ENCODE assay signal across 8 cellular contexts in the genomic region with DNA sequence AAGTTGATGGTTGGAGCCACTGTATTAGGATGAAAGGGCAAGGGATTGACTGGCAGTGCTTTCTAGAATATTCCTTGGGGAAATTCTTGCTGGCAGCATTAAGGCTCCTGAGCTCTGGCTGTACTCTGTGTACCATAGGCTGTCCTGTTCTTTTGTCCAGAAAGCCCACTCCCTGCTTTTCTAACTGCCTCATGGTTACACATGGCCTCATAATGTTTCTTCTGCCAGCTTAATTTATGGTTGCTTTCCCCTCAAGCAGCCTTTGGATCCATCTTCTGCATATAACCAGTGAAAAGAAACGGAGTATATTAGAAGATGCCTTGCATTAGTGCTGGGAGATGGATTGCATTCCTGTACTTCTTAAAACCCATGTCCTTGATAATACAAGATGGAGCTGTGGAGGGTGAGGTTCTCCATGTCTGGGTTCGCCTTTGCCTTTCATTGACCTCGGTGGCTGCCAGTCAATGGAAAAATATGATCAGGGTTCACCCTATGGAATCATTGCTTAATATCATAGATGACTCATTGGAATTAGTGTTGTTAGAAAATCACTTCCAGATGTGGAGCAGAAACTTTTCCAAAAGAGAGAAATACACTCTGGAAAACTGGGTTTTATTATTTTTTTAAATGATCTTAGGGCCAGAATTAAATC. TPM values are rescaled to one million over a fixed set of nuclear protein-coding genes. Genes with fewer than 3 reads are reported as not detected.
DNase-seq lines count a peak whose midpoint lies in the region; ATAC-seq and TF ChIP-seq lines count a peak whose summit lies in the region.
"Had no signal": no experiment of that assay in that cellular context is flagged by ENCODE, and none has a peak within 500 bp of the region (broad histone marks: within the 10 kb centered on the region; RNA-seq: fewer than 3 reads in every experiment).

No MANE protein-coding gene starts in this region.

- TF ChIP-seq CTCF in HEK293 (tag by site-specific recombination; IDR thresholded peaks at IDR 0.05) (no peak), left ventricle myocardium inferior (IDR thresholded peaks at IDR 0.05; ENCODE audit: borderline replicate concordance) (no peak)

- DNase-seq in adipocyte (ENCODE audit: low read depth) (peak; percentile 85), left ventricle myocardium inferior (no peak), NOMO-1 (lab: John Stamatoyannopoulos, UW; ENCODE audit: unreplicated experiment in 2 of 2) (no peak), NCI-H128 (lab: John Stamatoyannopoulos, UW; ENCODE audit: unreplicated experiment) (no peak)
- DNase-seq: central memory CD4-positive, alpha-beta T cell had no signal

- no peak overlapping the region for H3K4me3 ChIP-seq in HEK293 (ENCODE audit: low read depth, low read length)
- peak overlapping the region; percentile 46 for H3K4me3 ChIP-seq in adipocyte (ENCODE audit: low read length)
- H3K4me3 ChIP-seq in left ventricle myocardium inferior = no peak overlapping the region
- peak overlapping the region in 1 of 2 donors; percentile 29 for H3K4me3 ChIP-seq in stomach smooth muscle (ENCODE audit: low read length in 2 of 2)

- H3K4me1 ChIP-seq in HEK293 (ENCODE audit: control insufficient read depth, insufficient read depth, low read length) (peaks cover 8% of the 10 kb centered on the region; the same call in 1 of the 2 replicates), adipocyte (ENCODE audit: control insufficient read depth, insufficient read depth, low read length) (peaks cover 44% of the 10 kb centered on the region), left ventricle myocardium inferior (no peaks in the 10 kb centered on the region), stomach smooth muscle (ENCODE audit: control insufficient read depth, insufficient read depth, low read length) (peaks cover 10% of the 10 kb centered on the region)

- POLR2A ChIA-PET in HEK293 (lab: Yijun Ruan, JAX) = no interaction called here

- H3K36me3 ChIP-seq in HEK293 (ENCODE audit: control insufficient read depth in 2 of 2, insufficient read depth in 1 of 2, low read length in 2 of 2) (no peaks in the 10 kb centered on the region), adipocyte (ENCODE audit: control insufficient read depth, insufficient read depth, low read length, severe bottlenecking) (no peaks in the 10 kb centered on the region), left ventricle myocardium inferior (no peaks in the 10 kb centered on the region), stomach smooth muscle (ENCODE audit: control insufficient read depth in 2 of 2, insufficient read depth in 2 of 2, low read length in 2 of 2) (no peaks in the 10 kb centered on the region)

- no peaks in the 10 kb centered on the region for H3K27me3 ChIP-seq in adipocyte (replicated peaks; ENCODE audit: control insufficient read depth, insufficient read depth, low read length)
- H3K27me3 ChIP-seq in left ventricle myocardium inferior (ENCODE audit: low read depth) = no peaks in the 10 kb centered on the region
- H3K27me3 ChIP-seq in stomach smooth muscle (ENCODE audit: control insufficient read depth in 1 of 2, insufficient read depth in 2 of 2, low read length in 2 of 2) = peaks cover 0 to 2% of the 10 kb centered on the region in 2 donors

- intact Hi-C loops in left ventricle myocardium inferior (cut with micrococcal nuclease) = no loop called here

- peak overlapping the region; percentile 77 for H3K9ac ChIP-seq in adipocyte (ENCODE audit: low read length)
- no peak overlapping the region for H3K9ac ChIP-seq in stomach smooth muscle (ENCODE audit: low read length in 2 of 2)

- CTCF ChIA-PET in HEK293 (lab: Yijun Ruan, JAX) = interaction anchor here (1.1 kb wide), 1 partner anchor 29 kb away, joined by 3 read pairs; no protein-coding TSS in a partner anchor

- H3K9me3 ChIP-seq in HEK293 (ENCODE audit: control insufficient read depth, insufficient read depth, low read depth, low read length) = no peaks in the 10 kb centered on the region
- H3K9me3 ChIP-seq in adipocyte (ENCODE audit: control insufficient read depth, low read length) = no peaks in the 10 kb centered on the region
- no peaks in the 10 kb centered on the region for H3K9me3 ChIP-seq in left ventricle myocardium inferior (replicated peaks)
- H3K9me3 ChIP-seq in stomach smooth muscle (ENCODE audit: control insufficient read depth in 2 of 2, low read length in 2 of 2) = no peaks in the 10 kb centered on the region

- ATAC-seq in GM21381 (IDR thresholded peaks at IDR 0.05; ENCODE audit: unreplicated experiment) = no peak

- H3K27ac ChIP-seq in HEK293 (ENCODE audit: extremely low read depth, low read depth, low read length) = no peak overlapping the region; the same call in 1 of the 2 replicates
- peak overlapping the region; percentile 44 for H3K27ac ChIP-seq in left ventricle myocardium inferior (replicated peaks)
- H3K27ac ChIP-seq in stomach smooth muscle (ENCODE audit: low read length) = peak overlapping the region; percentile 6

TF ChIP-seq in HEK293, 187 proteins besides CTCF, POLR2A, EP300 and RAD21:
- TF ChIP-seq ZBTB17 (tag by site-specific recombination; IDR thresholded peaks at IDR 0.05) (peak; percentile 27; the same call in 1 of the 2 replicates), ZNF629 (tag by site-specific recombination; IDR thresholded peaks at IDR 0.05) (0 out of 2 replicates have a peak, but pooled peaks have one; percentile 32), ZNF610 (tag by site-specific recombination; IDR thresholded peaks at IDR 0.05; ENCODE audit: borderline replicate concordance) (no peak), ZNF292 (tag by site-specific recombination; IDR thresholded peaks at IDR 0.05; ENCODE audit: borderline replicate concordance, low read depth) (no peak), ZNF19 (tag by site-specific recombination; IDR thresholded peaks at IDR 0.05; ENCODE audit: low read depth) (no peak), ZFP37 (tag by site-specific recombination; IDR thresholded peaks at IDR 0.05) (0 out of 2 replicates have a peak, but pooled peaks have one; percentile 10), ZFP3 (tag by site-specific recombination; IDR thresholded peaks at IDR 0.05; ENCODE audit: low read depth) (no peak), ZNF76 (tag by site-specific recombination; IDR thresholded peaks at IDR 0.05; ENCODE audit: borderline replicate concordance, low read depth) (no peak), SP2 (tag by site-specific recombination; IDR thresholded peaks at IDR 0.05) (no peak), PRDM1 (tag by site-specific recombination; IDR thresholded peaks at IDR 0.05) (no peak)
- TF ChIP-seq, protein P1, sequence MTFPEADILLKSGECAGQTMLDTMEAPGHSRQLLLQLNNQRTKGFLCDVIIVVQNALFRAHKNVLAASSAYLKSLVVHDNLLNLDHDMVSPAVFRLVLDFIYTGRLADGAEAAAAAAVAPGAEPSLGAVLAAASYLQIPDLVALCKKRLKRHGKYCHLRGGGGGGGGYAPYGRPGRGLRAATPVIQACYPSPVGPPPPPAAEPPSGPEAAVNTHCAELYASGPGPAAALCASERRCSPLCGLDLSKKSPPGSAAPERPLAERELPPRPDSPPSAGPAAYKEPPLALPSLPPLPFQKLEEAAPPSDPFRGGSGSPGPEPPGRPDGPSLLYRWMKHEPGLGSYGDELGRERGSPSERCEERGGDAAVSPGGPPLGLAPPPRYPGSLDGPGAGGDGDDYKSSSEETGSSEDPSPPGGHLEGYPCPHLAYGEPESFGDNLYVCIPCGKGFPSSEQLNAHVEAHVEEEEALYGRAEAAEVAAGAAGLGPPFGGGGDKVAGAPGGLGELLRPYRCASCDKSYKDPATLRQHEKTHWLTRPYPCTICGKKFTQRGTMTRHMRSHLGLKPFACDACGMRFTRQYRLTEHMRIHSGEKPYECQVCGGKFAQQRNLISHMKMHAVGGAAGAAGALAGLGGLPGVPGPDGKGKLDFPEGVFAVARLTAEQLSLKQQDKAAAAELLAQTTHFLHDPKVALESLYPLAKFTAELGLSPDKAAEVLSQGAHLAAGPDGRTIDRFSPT (tag by site-specific recombination; IDR thresholded peaks at IDR 0.05) = peak; percentile 42; the same call in 1 of the 2 replicates
- TF ChIP-seq, protein P2, sequence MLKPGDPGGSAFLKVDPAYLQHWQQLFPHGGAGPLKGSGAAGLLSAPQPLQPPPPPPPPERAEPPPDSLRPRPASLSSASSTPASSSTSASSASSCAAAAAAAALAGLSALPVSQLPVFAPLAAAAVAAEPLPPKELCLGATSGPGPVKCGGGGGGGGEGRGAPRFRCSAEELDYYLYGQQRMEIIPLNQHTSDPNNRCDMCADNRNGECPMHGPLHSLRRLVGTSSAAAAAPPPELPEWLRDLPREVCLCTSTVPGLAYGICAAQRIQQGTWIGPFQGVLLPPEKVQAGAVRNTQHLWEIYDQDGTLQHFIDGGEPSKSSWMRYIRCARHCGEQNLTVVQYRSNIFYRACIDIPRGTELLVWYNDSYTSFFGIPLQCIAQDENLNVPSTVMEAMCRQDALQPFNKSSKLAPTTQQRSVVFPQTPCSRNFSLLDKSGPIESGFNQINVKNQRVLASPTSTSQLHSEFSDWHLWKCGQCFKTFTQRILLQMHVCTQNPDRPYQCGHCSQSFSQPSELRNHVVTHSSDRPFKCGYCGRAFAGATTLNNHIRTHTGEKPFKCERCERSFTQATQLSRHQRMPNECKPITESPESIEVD (tag by site-specific recombination; IDR thresholded peaks at IDR 0.05) = peak; percentile 62; the same call in 1 of the 2 replicates
- TF ChIP-seq, protein P3, sequence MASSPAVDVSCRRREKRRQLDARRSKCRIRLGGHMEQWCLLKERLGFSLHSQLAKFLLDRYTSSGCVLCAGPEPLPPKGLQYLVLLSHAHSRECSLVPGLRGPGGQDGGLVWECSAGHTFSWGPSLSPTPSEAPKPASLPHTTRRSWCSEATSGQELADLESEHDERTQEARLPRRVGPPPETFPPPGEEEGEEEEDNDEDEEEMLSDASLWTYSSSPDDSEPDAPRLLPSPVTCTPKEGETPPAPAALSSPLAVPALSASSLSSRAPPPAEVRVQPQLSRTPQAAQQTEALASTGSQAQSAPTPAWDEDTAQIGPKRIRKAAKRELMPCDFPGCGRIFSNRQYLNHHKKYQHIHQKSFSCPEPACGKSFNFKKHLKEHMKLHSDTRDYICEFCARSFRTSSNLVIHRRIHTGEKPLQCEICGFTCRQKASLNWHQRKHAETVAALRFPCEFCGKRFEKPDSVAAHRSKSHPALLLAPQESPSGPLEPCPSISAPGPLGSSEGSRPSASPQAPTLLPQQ (tag by site-specific recombination; IDR thresholded peaks at IDR 0.05) = no peak

RNA-seq across cellular contexts. Expression of a gene that starts 24.7 kb away (rescaled TPM):
- 3.8 TPM for total RNA-seq in left ventricle myocardium inferior
